12 cellular contexts compared by ENCODE assay signal in the genomic region with DNA sequence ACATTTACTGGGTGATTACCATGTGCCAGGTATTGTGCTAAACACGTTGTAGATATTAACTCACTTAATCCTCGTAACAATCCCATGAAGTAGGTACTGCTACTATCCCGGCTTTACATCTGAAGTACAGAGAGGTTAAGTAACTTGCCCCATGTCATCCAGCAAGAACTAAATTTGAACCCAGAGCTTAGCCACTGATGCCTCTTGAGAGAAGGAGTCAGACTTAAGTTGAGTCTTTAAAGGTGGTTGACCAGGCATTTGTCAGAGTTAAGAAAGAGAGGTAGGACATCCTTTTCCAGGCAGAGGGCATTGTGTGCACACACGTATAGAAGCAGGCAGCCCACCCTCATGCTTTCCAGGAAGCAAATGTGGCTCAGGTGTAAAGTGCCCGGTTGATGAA. TPM values are rescaled to one million over a fixed set of nuclear protein-coding genes. Genes with fewer than 3 reads are reported as not detected.
A peak's percentile ranks its signal among the peaks of the same experiment; 100 is the strongest.
DNase-seq lines count a peak whose midpoint lies in the region; ATAC-seq and TF ChIP-seq lines count a peak whose summit lies in the region.
"Had no signal": no experiment of that assay in that cellular context is flagged by ENCODE, and none has a peak within 500 bp of the region (broad histone marks: within the 10 kb centered on the region; RNA-seq: fewer than 3 reads in every experiment).

No MANE protein-coding gene starts in this region.

- H3K27me3 ChIP-seq in NT2/D1 (ENCODE audit: insufficient read depth, insufficient read length) (peaks cover 63% of the 10 kb centered on the region), endodermal cell (ENCODE audit: control insufficient read depth, insufficient read depth, low read length, poor library complexity, severe bottlenecking) (peaks cover 73% of the 10 kb centered on the region), testis (no peaks in the 10 kb centered on the region)
- H3K27me3 ChIP-seq: transverse colon had no signal

- TF ChIP-seq POLR2A in testis (IDR thresholded peaks at IDR 0.05): no peak

- intact Hi-C loops in Right ventricle myocardium inferior (cut with DNase I) (no loop called here), testis (cut with DNase I; ENCODE audit: low total_unique reads) (no loop called here)

- H3K27ac ChIP-seq in endodermal cell (ENCODE audit: low read depth, low read length): no peak overlapping the region
- H3K27ac ChIP-seq in testis: no peak overlapping the region

- H3K27me3 Mint-ChIP-seq in activated T-cell treated with anti-CD3 and anti-CD28 coated beads, Interleukin-2, amount 50 U/mL, for 24 hours: peaks cover 17% of the 10 kb centered on the region
- peaks cover 83% of the 10 kb centered on the region for H3K27me3 Mint-ChIP-seq in endodermal cell (ENCODE audit: insufficient read depth)
- peaks cover 34% of the 10 kb centered on the region for H3K27me3 Mint-ChIP-seq in stimulated activated memory B cell treated with anti-CD40 and anti-IgM and Interleukin-4, amounts not matched to agents 10 μg/mL and 1 μg/mL and 100 μg/mL, for 72 hours

- no peak for ATAC-seq in stimulated activated memory B cell treated with anti-CD40 and anti-IgM and Interleukin-4, amounts not matched to agents 10 μg/mL and 1 μg/mL and 100 μg/mL, for 72 hours
- no peak for ATAC-seq in Right ventricle myocardium inferior

- H3K4me1 ChIP-seq in NT2/D1 (ENCODE audit: insufficient read depth, insufficient read length) (peaks cover 2% of the 10 kb centered on the region), endodermal cell (ENCODE audit: control insufficient read depth, insufficient read depth, low read length) (no peaks in the 10 kb centered on the region), testis (peaks cover 7% of the 10 kb centered on the region)

- no peak for DNase-seq in activated T-cell treated with anti-CD3 and anti-CD28 coated beads, Interleukin-2, amount 50 U/mL, for 24 hours
- DNase-seq in activated T-cell treated with anti-CD3 and anti-CD28 coated beads for 4 hours (no peak), NT2/D1 (ENCODE audit: low read depth, low spot score) (no peak), endodermal cell (no peak), Right ventricle myocardium inferior (ENCODE audit: missing footprints) (no peak), testis (no peak)
- no peak for DNase-seq in stimulated activated CD4-positive, alpha-beta T cell treated with anti-CD3 and anti-CD28 coated beads, Interleukin-4, amount 100 ng/mL, for 4 hours
- DNase-seq: activated gamma-delta T cell treated with Interleukin-2 at 50 U/mL for 16 hours, NCI-H1092 treated with DMSO at 0.1 percent for 48 hours, NCI-H446 treated with DMSO at 0.1 percent for 48 hours had no signal

- peak overlapping the region; percentile 85 for H3K4me3 Mint-ChIP-seq in activated T-cell treated with anti-CD3 and anti-CD28 coated beads, Interleukin-2, amount 50 U/mL, for 24 hours
- H3K4me3 Mint-ChIP-seq in endodermal cell: peak overlapping the region; percentile 57
- H3K4me3 Mint-ChIP-seq in stimulated activated memory B cell treated with anti-CD40 and anti-IgM and Interleukin-4, amounts not matched to agents 10 μg/mL and 1 μg/mL and 100 μg/mL, for 72 hours: peak overlapping the region; percentile 82

- H3K4me3 ChIP-seq in NT2/D1 (ENCODE audit: insufficient read length, low read depth) (peak overlapping the region; percentile 65), endodermal cell (ENCODE audit: low read length) (peak overlapping the region; percentile 76), testis (no peak overlapping the region)

- H3K36me3 Mint-ChIP-seq in activated T-cell treated with anti-CD3 and anti-CD28 coated beads, Interleukin-2, amount 50 U/mL, for 24 hours (ENCODE audit: low read depth): peaks cover 21% of the 10 kb centered on the region
- H3K36me3 Mint-ChIP-seq in endodermal cell (ENCODE audit: low read depth): no peaks in the 10 kb centered on the region
- no peaks in the 10 kb centered on the region for H3K36me3 Mint-ChIP-seq in stimulated activated memory B cell treated with anti-CD40 and anti-IgM and Interleukin-4, amounts not matched to agents 10 μg/mL and 1 μg/mL and 100 μg/mL, for 72 hours

- H3K9me3 Mint-ChIP-seq in activated T-cell treated with anti-CD3 and anti-CD28 coated beads, Interleukin-2, amount 50 U/mL, for 24 hours: no peaks in the 10 kb centered on the region
- no peaks in the 10 kb centered on the region for H3K9me3 Mint-ChIP-seq in endodermal cell
- no peaks in the 10 kb centered on the region for H3K9me3 Mint-ChIP-seq in stimulated activated memory B cell treated with anti-CD40 and anti-IgM and Interleukin-4, amounts not matched to agents 10 μg/mL and 1 μg/mL and 100 μg/mL, for 72 hours

- peaks cover 66% of the 10 kb centered on the region for H3K4me1 Mint-ChIP-seq in activated T-cell treated with anti-CD3 and anti-CD28 coated beads, Interleukin-2, amount 50 U/mL, for 24 hours (ENCODE audit: low read depth)
- peaks cover 10% of the 10 kb centered on the region for H3K4me1 Mint-ChIP-seq in endodermal cell
- H3K4me1 Mint-ChIP-seq in stimulated activated memory B cell treated with anti-CD40 and anti-IgM and Interleukin-4, amounts not matched to agents 10 μg/mL and 1 μg/mL and 100 μg/mL, for 72 hours: peaks cover 30% of the 10 kb centered on the region

- H3K36me3 ChIP-seq in NT2/D1 (ENCODE audit: insufficient read depth, insufficient read length, low read length) (no peaks in the 10 kb centered on the region), endodermal cell (ENCODE audit: control insufficient read depth, insufficient read depth, low read length) (no peaks in the 10 kb centered on the region), testis (ENCODE audit: low read depth, missing control alignments) (no peaks in the 10 kb centered on the region)
- H3K36me3 ChIP-seq: transverse colon had no signal

- TF ChIP-seq CTCF in endodermal cell (conservative IDR thresholded peaks at IDR 0.05) (no peak), testis (IDR thresholded peaks at IDR 0.05) (no peak)

- 88 to 93% methylated on average over 3 to 5 of the region's 5 CpGs for WGBS in endodermal cell (ENCODE audit: insufficient coverage in 1 of 2, insufficient read length in 1 of 2), 2 experiments
- WGBS in testis, 2 donors: 69% methylated on average over 5 of the region's 5 CpGs

- peak overlapping the region; percentile 73 for H3K27ac Mint-ChIP-seq in activated T-cell treated with anti-CD3 and anti-CD28 coated beads, Interleukin-2, amount 50 U/mL, for 24 hours
- no peak overlapping the region for H3K27ac Mint-ChIP-seq in endodermal cell
- H3K27ac Mint-ChIP-seq in stimulated activated memory B cell treated with anti-CD40 and anti-IgM and Interleukin-4, amounts not matched to agents 10 μg/mL and 1 μg/mL and 100 μg/mL, for 72 hours: no peak overlapping the region

- no peaks in the 10 kb centered on the region for H3K9me3 ChIP-seq in NT2/D1 (ENCODE audit: insufficient read depth, low read length)
- no peaks in the 10 kb centered on the region for H3K9me3 ChIP-seq in endodermal cell (ENCODE audit: control insufficient read depth, low read length)
- H3K9me3 ChIP-seq in testis: no peaks in the 10 kb centered on the region
- H3K9me3 ChIP-seq: transverse colon had no signal

- H3K9ac ChIP-seq in NT2/D1 (ENCODE audit: insufficient read length, low read depth) (no peak overlapping the region), endodermal cell (ENCODE audit: extremely low read depth, low read length, poor library complexity, severe bottlenecking) (no peak overlapping the region)

RNA-seq across cellular contexts. Expression of gene CD38, which starts 0.4 kb away (rescaled TPM):
- total RNA-seq in endodermal cell: under 1 TPM in 1 of 2 donors, not detected in 1; 0.11 TPM
- polyA plus RNA-seq in endodermal cell (2013, experiment 1 of 2): 0.04 TPM
- polyA plus RNA-seq in endodermal cell (2013, experiment 2 of 2): 0.04 TPM
- 2.2 TPM for total RNA-seq in Right ventricle myocardium inferior
- total RNA-seq in testis: 1 to 10 TPM in 1 of 2 donors, under 1 TPM in 1; 0.68 to 1.0 TPM
- 2.2 TPM for polyA plus RNA-seq in testis (ENCODE audit: insufficient read depth, low read depth, low replicate concordance)

Comparison
In these comparisons a context has a peak if more than half of its experiments do, and no peak if none do; other contexts are left out.
1. H3K4me3 ChIP-seq: peak in NT2/D1 (single experiment) and endodermal cell (single experiment); none in testis (0 of 2).
2. Peak in every context shown above with its lines, with median percentiles within 50 percentile points of each other: H3K4me3 Mint-ChIP-seq.